In the genomic region with DNA sequence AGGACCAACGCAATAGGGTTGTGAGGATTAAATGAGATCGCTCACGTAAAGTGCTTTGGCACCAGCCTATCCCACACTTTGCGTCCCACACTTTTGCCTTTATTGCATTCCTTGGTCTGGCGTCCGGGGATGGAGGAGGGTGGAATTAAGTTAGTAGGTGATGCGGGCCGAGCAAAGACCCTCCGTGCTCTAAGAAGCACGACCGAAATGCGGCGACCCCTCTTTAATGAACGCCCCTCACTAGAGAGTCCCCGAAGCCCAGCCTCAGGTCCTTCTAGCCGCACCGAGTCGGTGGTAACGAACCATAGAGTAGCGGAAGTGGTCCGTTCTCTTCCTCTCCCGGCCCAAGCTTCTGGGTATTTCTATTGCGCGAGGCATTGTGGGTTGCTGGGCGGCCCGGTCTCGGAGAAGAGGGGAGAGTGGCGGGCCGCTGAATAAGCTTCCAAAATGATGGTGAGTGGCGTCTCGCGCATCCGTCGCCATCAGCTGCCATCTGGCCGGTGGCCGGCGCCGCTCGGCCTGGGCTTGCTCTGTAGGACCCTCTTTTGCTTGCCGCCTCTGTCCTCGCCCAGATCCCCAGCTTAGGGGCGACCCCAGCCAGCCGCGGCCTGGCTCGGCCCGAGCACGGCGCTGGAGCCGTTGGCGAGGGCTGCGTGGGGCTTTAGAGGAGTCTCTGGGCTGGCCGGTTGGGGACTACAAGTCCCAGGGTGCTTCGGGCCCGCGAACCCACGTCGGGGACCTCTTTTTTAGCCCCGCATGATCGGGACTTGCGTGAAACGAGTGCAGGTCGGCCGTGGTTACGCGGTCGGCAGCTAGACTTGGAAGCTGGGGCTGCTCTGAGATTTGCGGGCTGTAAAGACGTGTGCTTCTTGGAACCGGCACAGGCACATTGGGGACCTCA, we compare ENCODE assay signal across 8 cellular contexts. TPM values are rescaled to one million over a fixed set of nuclear protein-coding genes. Genes with fewer than 3 reads are reported as not detected.
A peak's percentile ranks its signal among the peaks of the same experiment; 100 is the strongest.
DNase-seq lines count a peak whose midpoint lies in the region; ATAC-seq, FAIRE-seq and TF ChIP-seq lines count a peak whose summit lies in the region.

A gene (plus strand): TSS at position 377 of the 901 bp plus-strand sequence. CDS start 71 bp downstream, at position 448.

- peak within 1 kb of the TSS; percentile 92 for H4K8ac ChIP-seq in trophoblast cell (ENCODE audit: low read depth, low read length)

- H3K23ac ChIP-seq in trophoblast cell (ENCODE audit: low read length): no peak within 1 kb of the TSS

- H3K18ac ChIP-seq in trophoblast cell (ENCODE audit: low read length): peak within 1 kb of the TSS; percentile 62

- peak within 1 kb of the TSS; percentile 16 for H2BK120ac ChIP-seq in trophoblast cell (ENCODE audit: insufficient read depth, low read length, poor library complexity)

- H3K14ac ChIP-seq in trophoblast cell (ENCODE audit: low read length): peak within 1 kb of the TSS; percentile 69

- H3K36me3 Mint-ChIP-seq in activated naive CD8-positive, alpha-beta T cell treated with anti-CD3 and anti-CD28 coated beads, Interleukin-2, amount 50 U/mL, for 24 hours (ENCODE audit: low read depth): peaks cover 37% of the 10 kb centered on the region

- no CpG with 5 or more reads among the region's 69 CpGs for WGBS in trophoblast cell (ENCODE audit: extremely low coverage, insufficient coverage, insufficient read length)
- WGBS in tibial nerve, 2 donors: 0% methylated on average over 35 to 65 of the region's 69 CpGs

- peaks cover 24% of the 10 kb centered on the region for H3K79me2 ChIP-seq in trophoblast cell (ENCODE audit: control insufficient read depth, insufficient read depth, low read length, poor library complexity)

- ATAC-seq in HG02798 (IDR thresholded peaks at IDR 0.05; ENCODE audit: poor library complexity, unreplicated experiment): peak; percentile 69
- ATAC-seq in activated naive CD8-positive, alpha-beta T cell treated with anti-CD3 and anti-CD28 coated beads, Interleukin-2, amount 50 U/mL, for 24 hours: peak; percentile 70

- peak within 1 kb of the TSS; percentile 76 for H3K4ac ChIP-seq in trophoblast cell (ENCODE audit: low read depth, low read length)

- H3K9me3 Mint-ChIP-seq in activated naive CD8-positive, alpha-beta T cell treated with anti-CD3 and anti-CD28 coated beads, Interleukin-2, amount 50 U/mL, for 24 hours: no peaks in the 10 kb centered on the region

- H3K4me1 Mint-ChIP-seq in activated naive CD8-positive, alpha-beta T cell treated with anti-CD3 and anti-CD28 coated beads, Interleukin-2, amount 50 U/mL, for 24 hours: peaks cover 44% of the 10 kb centered on the region

- peak within 1 kb of the TSS; percentile 95 for H3K27ac Mint-ChIP-seq in activated naive CD8-positive, alpha-beta T cell treated with anti-CD3 and anti-CD28 coated beads, Interleukin-2, amount 50 U/mL, for 24 hours

- H3K4me3 ChIP-seq in cardiac muscle cell (peak within 1 kb of the TSS; percentile 62), trophoblast cell (ENCODE audit: low read depth, low read length) (peak within 1 kb of the TSS; percentile 87), tibial nerve (peak within 1 kb of the TSS; percentile 49 to 80 (median 69))

- peak within 1 kb of the TSS; percentile 94 for H2AFZ ChIP-seq in trophoblast cell (ENCODE audit: insufficient read depth, low read length, poor library complexity)

- peak within 1 kb of the TSS; percentile 99 for H3K4me3 Mint-ChIP-seq in activated naive CD8-positive, alpha-beta T cell treated with anti-CD3 and anti-CD28 coated beads, Interleukin-2, amount 50 U/mL, for 24 hours

- no peak within 1 kb of the TSS for H2BK12ac ChIP-seq in trophoblast cell (ENCODE audit: low read length)

- H3K79me1 ChIP-seq in trophoblast cell (ENCODE audit: low read length): peaks cover 13% of the 10 kb centered on the region

- peak within 1 kb of the TSS; percentile 92 for H3K4me2 ChIP-seq in trophoblast cell (ENCODE audit: low read length)

- no peaks in the 10 kb centered on the region for H3K27me3 Mint-ChIP-seq in activated naive CD8-positive, alpha-beta T cell treated with anti-CD3 and anti-CD28 coated beads, Interleukin-2, amount 50 U/mL, for 24 hours

- FAIRE-seq in GM12891 (lab: Jason Lieb, UNC): peak; percentile 31

- H2BK5ac ChIP-seq in trophoblast cell (ENCODE audit: low read depth, low read length, poor library complexity): peak within 1 kb of the TSS; percentile 44

- TF ChIP-seq POLR2A in GM12891 (IDR thresholded peaks at IDR 0.05; ENCODE audit: low read depth, low read length) (peak; percentile 97), tibial nerve (IDR thresholded peaks at IDR 0.05) (peak in 1 of 2 donors; percentile 68)

- H3K27me3 ChIP-seq in cardiac muscle cell: no peaks in the 10 kb centered on the region
- no peaks in the 10 kb centered on the region for H3K27me3 ChIP-seq in trophoblast cell (ENCODE audit: insufficient read depth, low read length)
- no peaks in the 10 kb centered on the region for H3K27me3 ChIP-seq in tibial nerve

- H3K9me3 ChIP-seq in cardiac muscle cell (ENCODE audit: low read depth): no peaks in the 10 kb centered on the region
- no peaks in the 10 kb centered on the region for H3K9me3 ChIP-seq in trophoblast cell (ENCODE audit: insufficient read depth, low read depth, low read length)
- H3K9me3 ChIP-seq in tibial nerve: no peaks in the 10 kb centered on the region

- H4K12ac ChIP-seq in trophoblast cell (ENCODE audit: low read depth, low read length): peak within 1 kb of the TSS; percentile 96

- DNase-seq in GM12891 (ENCODE audit: insufficient read length, low spot score): peak; percentile 79
- DNase-seq in NCI-H1436 (lab: John Stamatoyannopoulos, UW): peak; percentile 91
- DNase-seq in SW480 (ENCODE audit: low spot score): peak; percentile 100
- DNase-seq in activated naive CD8-positive, alpha-beta T cell treated with anti-CD3 and anti-CD28 coated beads, Interleukin-2, amount 50 U/mL, for 24 hours: peak; percentile 85
- DNase-seq in cardiac muscle cell (ENCODE audit: low read depth in 1 of 2, low spot score in 1 of 2): peak; percentile 92 to 93
- peak; percentile 81 to 90 for DNase-seq in trophoblast cell
- peak; percentile 72 to 89 for DNase-seq in tibial nerve (ENCODE audit: low spot score in 2 of 2)

- H4K91ac ChIP-seq in trophoblast cell (ENCODE audit: low read depth, low read length): peak within 1 kb of the TSS; percentile 82

- peak within 1 kb of the TSS; percentile 93 for H3K9ac ChIP-seq in trophoblast cell (ENCODE audit: low read length)

- no peak for TF ChIP-seq CTCF in cardiac muscle cell (IDR thresholded peaks at IDR 0.05; ENCODE audit: low read depth, low read length)
- TF ChIP-seq CTCF in tibial nerve (IDR thresholded peaks at IDR 0.05): no peak

- TF ChIP-seq EP300 in tibial nerve (IDR thresholded peaks at IDR 0.05): peak; percentile 66 to 97

- peaks cover under 1% of the 10 kb centered on the region for H3K36me3 ChIP-seq in cardiac muscle cell
- peaks cover 0 to 10% of the 10 kb centered on the region in 2 experiments for H3K36me3 ChIP-seq in trophoblast cell (ENCODE audit: control insufficient read depth in 1 of 2, insufficient read depth in 2 of 2, low read length in 2 of 2)
- peaks cover 0 to 14% (median 0%) of the 10 kb centered on the region in 3 donors for H3K36me3 ChIP-seq in tibial nerve

- peak within 1 kb of the TSS; percentile 20 for H2AK5ac ChIP-seq in trophoblast cell (ENCODE audit: low read length)

- H3K4me1 ChIP-seq in cardiac muscle cell (ENCODE audit: low read depth) (peaks cover 27% of the 10 kb centered on the region), trophoblast cell (ENCODE audit: control insufficient read depth in 1 of 2, insufficient read depth in 2 of 2, low read length in 2 of 2) (peaks cover 11 to 12% of the 10 kb centered on the region in 2 experiments), tibial nerve (peaks cover 0 to 50% (median 7%) of the 10 kb centered on the region in 4 donors)

- H3K27ac ChIP-seq in cardiac muscle cell: peak within 1 kb of the TSS; percentile 86
- peak within 1 kb of the TSS; percentile 74 for H3K27ac ChIP-seq in trophoblast cell (ENCODE audit: low read depth, low read length)
- H3K27ac ChIP-seq in tibial nerve: peak within 1 kb of the TSS; percentile 63 to 95 (median 92)

TF ChIP-seq in GM12891, 5 proteins besides CTCF, POLR2A, EP300 and RAD21:
- peak; percentile 97 for TF ChIP-seq POLR2AphosphoS5 (IDR thresholded peaks at IDR 0.05; ENCODE audit: low read depth, low read length)
- TF ChIP-seq SPI1 (IDR thresholded peaks at IDR 0.05; ENCODE audit: low read depth, low read length): peak; percentile 57
- TF ChIP-seq TAF1 (IDR thresholded peaks at IDR 0.05; ENCODE audit: low read depth, low read length): peak; percentile 98
- no peak for TF ChIP-seq PAX5 (IDR thresholded peaks at IDR 0.05; ENCODE audit: insufficient read depth, low read length, severe bottlenecking)
- peak; percentile 71 for TF ChIP-seq POU2F2 (IDR thresholded peaks at IDR 0.05; ENCODE audit: low read depth, low read length)

RNA-seq across cellular contexts. Expression of the gene that starts here (rescaled TPM):
- 344 TPM for polyA plus RNA-seq in GM12891 (2012; ENCODE audit: low read depth, missing spikeins)
- total RNA-seq in cardiac muscle cell: 370 and 424 TPM in 2 replicates
- polyA plus RNA-seq in cardiac muscle cell: 340 and 384 TPM in 2 replicates
- 331 and 367 TPM in 2 replicates for polyA plus RNA-seq in trophoblast cell (2013)
- 100 to 1,000 TPM; 194 to 245 (median 212) TPM for total RNA-seq in tibial nerve

Comparison
In these comparisons a context has a peak if more than half of its experiments do, and no peak if none do; other contexts are left out.
1. Peak in every context shown above with its lines: DNase-seq, ATAC-seq, H3K4me3 ChIP-seq and H3K27ac ChIP-seq.